In the genomic region with DNA sequence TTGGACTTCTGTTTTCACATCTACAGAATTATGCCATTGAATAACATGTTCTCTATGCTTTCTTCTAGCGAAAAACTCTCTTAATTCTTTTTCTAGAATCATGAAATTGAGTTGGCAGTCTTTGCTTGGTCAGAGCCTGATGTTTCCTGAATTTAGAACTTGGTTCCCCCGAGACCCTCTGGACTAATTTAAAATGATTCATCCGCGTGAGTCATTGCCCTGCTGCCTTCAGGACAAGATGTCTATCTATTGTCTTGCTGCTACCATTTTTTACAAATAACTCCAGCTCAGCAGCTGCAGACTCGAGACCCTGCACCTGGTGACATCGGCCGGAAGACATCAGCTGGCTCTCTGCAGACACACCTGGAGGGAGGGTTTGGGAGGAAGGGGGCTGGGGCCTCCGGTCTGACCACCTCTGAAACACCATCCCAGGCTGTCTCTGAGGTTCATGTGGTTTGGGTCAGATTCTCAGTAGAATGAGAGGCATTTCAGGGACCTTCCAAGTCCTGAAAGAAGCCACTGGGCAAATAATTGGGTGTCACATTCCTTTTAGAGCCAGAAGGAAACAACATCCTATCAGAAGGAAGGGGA, we compare ENCODE assay signal across 8 cellular contexts. TPM values are rescaled to one million over a fixed set of nuclear protein-coding genes. Genes with fewer than 3 reads are reported as not detected.
DNase-seq lines count a peak whose midpoint lies in the region; ATAC-seq and TF ChIP-seq lines count a peak whose summit lies in the region.

No MANE protein-coding gene starts in this region.

- H3K4me2 ChIP-seq in MM.1S (ENCODE audit: low read depth, low read length) = peak overlapping the region; percentile 92

- no peaks in the 10 kb centered on the region for H3K36me3 ChIP-seq in MM.1S (replicated peaks; ENCODE audit: insufficient read depth, low read length)

- H3K79me2 ChIP-seq in MM.1S (ENCODE audit: low read length) = no peaks in the 10 kb centered on the region

- peak overlapping the region; percentile 98 for H3K27ac ChIP-seq in MM.1S (ENCODE audit: low read length)

- no peaks in the 10 kb centered on the region for H3K27me3 ChIP-seq in MM.1S (replicated peaks; ENCODE audit: insufficient read depth, low read length)

- peaks cover 40% of the 10 kb centered on the region for H3K4me1 ChIP-seq in MM.1S (ENCODE audit: low read length)

- peak; percentile 44 for ATAC-seq in GM21786 (IDR thresholded peaks at IDR 0.05; ENCODE audit: unreplicated experiment)
- peak in 1 of 2 donors; percentile 1 for ATAC-seq in natural killer cell treated with Interleukin-12 subunit alpha and Interleukin-12 subunit beta and Interleukin-15 and Interleukin-18, amount 100 ng/mL, for 72 hours

- H3K4me3 Mint-ChIP-seq in natural killer cell treated with Interleukin-12 subunit alpha and Interleukin-12 subunit beta and Interleukin-15 and Interleukin-18, amount 100 ng/mL, for 72 hours = peak overlapping the region; percentile 83

- H3K9ac ChIP-seq in MM.1S (ENCODE audit: low read length) = peak overlapping the region; percentile 95

- no peaks in the 10 kb centered on the region for H3K9me3 Mint-ChIP-seq in natural killer cell treated with Interleukin-12 subunit alpha and Interleukin-12 subunit beta and Interleukin-15 and Interleukin-18, amount 100 ng/mL, for 72 hours

- no peaks in the 10 kb centered on the region for H3K27me3 Mint-ChIP-seq in natural killer cell treated with Interleukin-12 subunit alpha and Interleukin-12 subunit beta and Interleukin-15 and Interleukin-18, amount 100 ng/mL, for 72 hours

- H3K36me3 Mint-ChIP-seq in natural killer cell treated with Interleukin-12 subunit alpha and Interleukin-12 subunit beta and Interleukin-15 and Interleukin-18, amount 100 ng/mL, for 72 hours = no peaks in the 10 kb centered on the region

- peak overlapping the region; percentile 50 for H3K4me3 ChIP-seq in MM.1S (ENCODE audit: low read length)

- H3K9me2 ChIP-seq in MM.1S (replicated peaks; ENCODE audit: insufficient read depth, low read length) = no peaks in the 10 kb centered on the region

- H2AFZ ChIP-seq in MM.1S (ENCODE audit: low read length) = no peak overlapping the region

- no peaks in the 10 kb centered on the region for H3K9me3 ChIP-seq in MM.1S (replicated peaks; ENCODE audit: insufficient read depth, low read length)

- in situ Hi-C loops in Caki2 (cut with HindIII; ENCODE audit: low pct_unique_long_range_greater_than_20kb, low sequenced_read_pairs) = no loop called here

- H3K27ac Mint-ChIP-seq in natural killer cell treated with Interleukin-12 subunit alpha and Interleukin-12 subunit beta and Interleukin-15 and Interleukin-18, amount 100 ng/mL, for 72 hours = no peak overlapping the region

- peaks cover 34% of the 10 kb centered on the region for H3F3A ChIP-seq in MM.1S (ENCODE audit: insufficient read depth, low read length)

- DNase-seq in Caki2 (ENCODE audit: low read depth) (peak; percentile 73), MM.1S (peak; percentile 95), dermis microvascular lymphatic vessel endothelial cell (ENCODE audit: low read depth in 2 of 2) (peak; percentile 67 to 97), hypothalamus (lab: John Stamatoyannopoulos, UW) (no peak), NCI-H2196 (lab: John Stamatoyannopoulos, UW; ENCODE audit: unreplicated experiment) (no peak)
- DNase-seq in activated CD4-positive, CD25-positive, alpha-beta regulatory T cell treated with anti-CD3 and anti-CD28 coated beads, Interleukin-2, amount 50 U/mL, for 16 hours (ENCODE audit: low read depth, low spot score) = peak; percentile 23
- peak; percentile 71 for DNase-seq in natural killer cell treated with Interleukin-12 subunit alpha and Interleukin-12 subunit beta and Interleukin-15 and Interleukin-18, amount 100 ng/mL, for 72 hours (ENCODE audit: low spot score)

- H4K20me1 ChIP-seq in MM.1S (ENCODE audit: insufficient read depth, low read length) = no peaks in the 10 kb centered on the region

- TF ChIP-seq CTCF in MM.1S (IDR thresholded peaks at IDR 0.05; ENCODE audit: low read length) = no peak

- H3K4me1 Mint-ChIP-seq in natural killer cell treated with Interleukin-12 subunit alpha and Interleukin-12 subunit beta and Interleukin-15 and Interleukin-18, amount 100 ng/mL, for 72 hours (ENCODE audit: low read depth in 2 of 2) = peaks cover 26 to 58% of the 10 kb centered on the region in 2 donors

RNA-seq across cellular contexts. Expression of a gene that starts 20.9 kb away (rescaled TPM):
- total RNA-seq in Caki2 (2014; rRNA removed; shearing (Covaris generic); ENCODE audit: low replicate concordance) = 36.8 and 40.2 TPM in 2 replicates
- 86.0 and 123 TPM in 2 replicates for total RNA-seq in dermis microvascular lymphatic vessel endothelial cell
- total RNA-seq in natural killer cell treated with Interleukin-12 subunit alpha and Interleukin-12 subunit beta and Interleukin-15 and Interleukin-18, amount 100 ng/mL, for 72 hours = 100 to 1,000 TPM; 225 to 236 TPM

Comparison
In these comparisons a context has a peak if more than half of its experiments do, and no peak if none do; other contexts are left out.
1. DNase-seq: peak in Caki2 (single experiment), MM.1S (single experiment), activated CD4-positive, CD25-positive, alpha-beta regulatory T cell treated with anti-CD3 and anti-CD28 coated beads, Interleukin-2, amount 50 U/mL, for 16 hours (single experiment), dermis microvascular lymphatic vessel endothelial cell (2 of 2) and natural killer cell treated with Interleukin-12 subunit alpha and Interleukin-12 subunit beta and Interleukin-15 and Interleukin-18, amount 100 ng/mL, for 72 hours (single experiment); none in hypothalamus (0 of 51) and NCI-H2196 (single experiment).